1 cellular context compared by ENCODE assay signal in genomic region chr11:57568330-57568766, GRCh38.
TF ChIP-seq lines count a peak whose summit lies in the region.

No MANE protein-coding gene starts in this region.

TF ChIP-seq in K562, 482 proteins besides CTCF, POLR2A, EP300 and RAD21 (continued from another document and continues in another):
- TF ChIP-seq TEAD1 (CRISPR knock-in tag; IDR thresholded peaks at IDR 0.05) (no peak), ZNF778 (CRISPR knock-in tag; IDR thresholded peaks at IDR 0.05) (no peak), PPARD (CRISPR knock-in tag; IDR thresholded peaks at IDR 0.05) (no peak), BCLAF1 (IDR thresholded peaks at IDR 0.05; ENCODE audit: borderline replicate concordance in 1 of 2, control insufficient read depth in 1 of 2, low read depth in 2 of 2, low read length in 1 of 2) (no peak), SNRNP70 (optimal IDR thresholded peaks at IDR 0.05; ENCODE audit: low read depth, low read length) (no peak), CC2D1A (IDR thresholded peaks at IDR 0.05) (peak; percentile 45; the same call in 1 of the 2 replicates), E2F1 (CRISPR knock-in tag; IDR thresholded peaks at IDR 0.05) (peak; percentile 6; the same call in 1 of the 2 replicates), SNIP1 (IDR thresholded peaks at IDR 0.05; ENCODE audit: low read depth) (no peak), CREM (IDR thresholded peaks at IDR 0.05; ENCODE audit: low read depth) (0 out of 2 replicates have a peak, but pooled peaks have one; percentile 61), CCNT2 (IDR thresholded peaks at IDR 0.05; ENCODE audit: borderline replicate concordance, extremely low read depth, insufficient read length, low read depth, low read length) (no peak), PATZ1 (CRISPR knock-in tag; IDR thresholded peaks at IDR 0.05; ENCODE audit: borderline replicate concordance) (no peak), SAP30 (IDR thresholded peaks at IDR 0.05; ENCODE audit: borderline replicate concordance, insufficient read depth, low read depth, low read length, poor library complexity, severe bottlenecking) (no peak), AFF4 (CRISPR knock-in tag; IDR thresholded peaks at IDR 0.05) (no peak), MBD1 (CRISPR knock-in tag; IDR thresholded peaks at IDR 0.05) (no peak), ZBTB17 (CRISPR knock-in tag; IDR thresholded peaks at IDR 0.05) (0 out of 2 replicates have a peak, but pooled peaks have one; percentile 4), TCF3 (CRISPR knock-in tag; IDR thresholded peaks at IDR 0.05) (no peak), ZNF224 (CRISPR knock-in tag; IDR thresholded peaks at IDR 0.05) (no peak), PKNOX1 (IDR thresholded peaks at IDR 0.05) (no peak), FOXA3 (CRISPR knock-in tag; conservative IDR thresholded peaks at IDR 0.05 in 1 of 2, IDR thresholded peaks at IDR 0.05 in 1 of 2) (no peak), ZKSCAN1 (IDR thresholded peaks at IDR 0.05; ENCODE audit: low read depth, low read length) (peak; percentile 76; the same call in 1 of the 2 replicates), TOE1 (IDR thresholded peaks at IDR 0.05; ENCODE audit: borderline replicate concordance) (no peak), TOE1 (CRISPR knock-in tag; IDR thresholded peaks at IDR 0.05; ENCODE audit: borderline replicate concordance, low read depth) (no peak), SMAD2 (IDR thresholded peaks at IDR 0.05; ENCODE audit: low read depth, low read length) (no peak), SIN3B (IDR thresholded peaks at IDR 0.05; ENCODE audit: low read depth) (no peak), E2F3 (CRISPR knock-in tag; IDR thresholded peaks at IDR 0.05) (no peak), ZKSCAN8 (CRISPR knock-in tag; IDR thresholded peaks at IDR 0.05) (peak; percentile 97), RNF219 (CRISPR knock-in tag; IDR thresholded peaks at IDR 0.05) (no peak), ZNF232 (CRISPR knock-in tag; IDR thresholded peaks at IDR 0.05) (0 out of 2 replicates have a peak, but pooled peaks have one; percentile 5), KAT2B (IDR thresholded peaks at IDR 0.05; ENCODE audit: low read depth, low read length) (no peak), ZNF586 (CRISPR knock-in tag; conservative IDR thresholded peaks at IDR 0.05) (no peak), RCOR1 (IDR thresholded peaks at IDR 0.05; ENCODE audit: borderline replicate concordance in 1 of 2, low read depth in 2 of 2, low read length in 2 of 2) (peak in 1 of 2 experiments; percentile 65; a peak in 2 of 4 replicates), ZNF561 (CRISPR knock-in tag; conservative IDR thresholded peaks at IDR 0.05) (no peak), JUND (IDR thresholded peaks at IDR 0.05; ENCODE audit: borderline replicate concordance, low read depth, low read length) (peak; percentile 36; the same call in 1 of the 2 replicates), JUND (tag; IDR thresholded peaks at IDR 0.05; ENCODE audit: borderline replicate concordance, low read depth, low read length) (no peak; the same call in 2 of the 3 replicates), KAT7 (CRISPR knock-in tag; IDR thresholded peaks at IDR 0.05; ENCODE audit: borderline replicate concordance) (0 out of 2 replicates have a peak, but pooled peaks have one; percentile 57), NFYB (IDR thresholded peaks at IDR 0.05; ENCODE audit: extremely low read depth, insufficient read length) (no peak), PHF21A (IDR thresholded peaks at IDR 0.05; ENCODE audit: borderline replicate concordance, low read depth) (no peak), FOXO4 (CRISPR knock-in tag; IDR thresholded peaks at IDR 0.05) (no peak), SP1 (CRISPR knock-in tag; IDR thresholded peaks at IDR 0.05) (no peak), YY1 (IDR thresholded peaks at IDR 0.05; ENCODE audit: borderline replicate concordance in 1 of 3, control insufficient read depth in 1 of 3, extremely low read depth in 1 of 3, insufficient read depth in 3 of 3, insufficient read length in 1 of 3, insufficient replicate concordance in 2 of 3, low read depth in 1 of 3, low read length in 2 of 3) (peak in 1 of 3 experiments; percentile 18), GABPB1 (CRISPR knock-in tag; IDR thresholded peaks at IDR 0.05) (0 out of 2 replicates have a peak, but pooled peaks have one; percentile 46)
